Comparison of ENCODE assay signal across 12 cellular contexts in the genomic region with DNA sequence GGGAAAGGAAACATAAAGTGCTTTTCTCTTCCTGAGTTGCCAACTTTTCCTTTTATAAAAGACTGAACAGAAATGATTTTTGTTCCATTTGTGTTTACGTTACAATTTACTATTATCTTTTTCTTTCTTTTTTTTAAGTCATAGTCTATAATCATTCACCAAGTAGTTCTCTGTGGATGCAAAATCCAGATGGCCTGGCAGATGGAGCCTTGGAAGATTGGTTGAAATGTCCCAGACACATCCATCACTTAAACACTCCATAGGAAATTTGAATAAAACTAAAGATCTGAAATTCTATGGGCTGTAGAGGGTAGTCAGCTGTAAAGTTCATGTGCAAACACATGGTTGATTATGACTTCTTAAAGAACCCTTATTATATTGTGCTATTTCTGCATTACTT.
"Had no signal": no experiment of that assay in that cellular context is flagged by ENCODE, and none has a peak within 500 bp of the region (broad histone marks: within the 10 kb centered on the region; RNA-seq: fewer than 3 reads in every experiment).

No MANE protein-coding gene starts in this region.

- H3K27ac ChIP-seq: ascending aorta, pancreas, stomach, VCaP had no signal

- H3K9me3 ChIP-seq: pancreas, stomach had no signal

- H3K27me3 ChIP-seq: ascending aorta, pancreas, stomach had no signal

- H3K4me1 Mint-ChIP-seq: activated naive CD4-positive, alpha-beta T cell treated with anti-CD3 and anti-CD28 coated beads, Interleukin-2, amount 10 ng/mL, durations not matched to agents 7 days and 5 days; mesothelial cell of epicardium; neural crest cell had no signal

- H3K4me3 Mint-ChIP-seq: activated CD4-positive, alpha-beta memory T cell treated with anti-CD3 and anti-CD28 coated beads for 36 hours; activated naive CD4-positive, alpha-beta T cell treated with anti-CD3 and anti-CD28 coated beads, Interleukin-2, amount 10 ng/mL, durations not matched to agents 7 days and 5 days; activated T-cell treated with anti-CD3 and anti-CD28 coated beads, Interleukin-2, amount 50 U/mL, for 24 hours; mesothelial cell of epicardium; neural crest cell had no signal

- ATAC-seq: pancreas had no signal

- H3K36me3 ChIP-seq: ascending aorta, pancreas, stomach had no signal

- H3K36me3 Mint-ChIP-seq: activated CD4-positive, alpha-beta memory T cell treated with anti-CD3 and anti-CD28 coated beads for 36 hours; activated naive CD4-positive, alpha-beta T cell treated with anti-CD3 and anti-CD28 coated beads, Interleukin-2, amount 10 ng/mL, durations not matched to agents 7 days and 5 days; mesothelial cell of epicardium had no signal

- H3K27me3 Mint-ChIP-seq: activated CD4-positive, alpha-beta memory T cell treated with anti-CD3 and anti-CD28 coated beads for 36 hours had no signal

- H3K4me1 ChIP-seq: ascending aorta, pancreas, stomach had no signal

- H3K27ac Mint-ChIP-seq: activated CD4-positive, alpha-beta memory T cell treated with anti-CD3 and anti-CD28 coated beads for 36 hours; activated naive CD4-positive, alpha-beta T cell treated with anti-CD3 and anti-CD28 coated beads, Interleukin-2, amount 10 ng/mL, durations not matched to agents 7 days and 5 days; activated T-cell treated with anti-CD3 and anti-CD28 coated beads, Interleukin-2, amount 50 U/mL, for 24 hours; mesothelial cell of epicardium had no signal

- H3K9me3 Mint-ChIP-seq: activated naive CD4-positive, alpha-beta T cell treated with anti-CD3 and anti-CD28 coated beads, Interleukin-2, amount 10 ng/mL, durations not matched to agents 7 days and 5 days had no signal

- H3K4me3 ChIP-seq: ascending aorta, lung, pancreas, stomach had no signal

- DNase-seq: activated CD4-positive, alpha-beta memory T cell treated with anti-CD3 and anti-CD28 coated beads for 36 hours; activated naive CD4-positive, alpha-beta T cell treated with anti-CD3 and anti-CD28 coated beads, Interleukin-2, amount 10 ng/mL, durations not matched to agents 7 days and 5 days; activated T-cell treated with anti-CD3 and anti-CD28 coated beads, Interleukin-2, amount 50 U/mL, for 24 hours; islet precursor cell; pancreas; stimulated activated CD4-positive, alpha-beta T cell treated with anti-CD3 and anti-CD28 coated beads, Interleukin-1b, Interleukin-23, amount 100 ng/mL, for 48 hours; stomach had no signal
